30 cellular contexts compared by ENCODE assay signal in genomic region chr1:162966608-162967007, GRCh38.
"Had no signal": no experiment of that assay in that cellular context is flagged by ENCODE, and none has a peak within 500 bp of the region (broad histone marks: within the 10 kb centered on the region; RNA-seq: fewer than 3 reads in every experiment).

No MANE protein-coding gene starts in this region.

- H3K9me3 ChIP-seq: adrenal gland, body of pancreas had no signal

- ATAC-seq: activated CD8-positive, alpha-beta memory T cell treated with anti-CD3 and anti-CD28 coated beads, Interleukin-2, amount 10 ng/mL, durations not matched to agents 7 days and 5 days; activated CD8-positive, alpha-beta T cell treated with anti-CD3 and anti-CD28 coated beads, Interleukin-2, amount 10 ng/mL, durations not matched to agents 7 days and 5 days; activated naive CD4-positive, alpha-beta T cell treated with anti-CD3 and anti-CD28 coated beads, Interleukin-2, amount 50 U/mL, for 72 hours; activated T-helper 17 cell treated with anti-CD3 and anti-CD28 coated beads, Interleukin-2, amount 50 U/mL, for 72 hours; body of pancreas; T-helper 17 cell had no signal

- DNase-seq: activated B cell treated with CpG ODN at 0.5 μM for 24 hours; activated CD4-positive, alpha-beta memory T cell treated with anti-CD3 and anti-CD28 coated beads, Interleukin-2, amount 10 ng/mL, durations not matched to agents 7 days and 5 days; activated CD4-positive, alpha-beta T cell treated with anti-CD3 and anti-CD28 coated beads for 4 hours; activated CD4-positive, alpha-beta T cell treated with anti-CD3 and anti-CD28 coated beads, Interleukin-2, amount 10 ng/mL, durations not matched to agents 7 days and 5 days; activated CD4-positive, alpha-beta T cell treated with anti-CD3 and anti-CD28 coated beads, Interleukin-2, amount 50 U/mL, for 48 hours; activated CD4-positive, CD25-positive, alpha-beta regulatory T cell treated with anti-CD3 and anti-CD28 coated beads, Interleukin-2, amount 50 U/mL, for 72 hours; activated CD8-positive, alpha-beta memory T cell treated with anti-CD3 and anti-CD28 coated beads for 24 hours; activated CD8-positive, alpha-beta memory T cell treated with anti-CD3 and anti-CD28 coated beads, Interleukin-2, amount 10 ng/mL, durations not matched to agents 7 days and 5 days; activated CD8-positive, alpha-beta memory T cell treated with anti-CD3 and anti-CD28 coated beads, Interleukin-2, amount 50 U/mL, for 48 hours; activated CD8-positive, alpha-beta T cell treated with anti-CD3 and anti-CD28 coated beads, Interleukin-2, amount 10 ng/mL, durations not matched to agents 7 days and 5 days; activated effector memory CD4-positive, alpha-beta T cell treated with anti-CD3 and anti-CD28 coated beads, Interleukin-2, amount 50 U/mL, for 16 hours; activated gamma-delta T cell treated with Interleukin-2 at 50 U/mL for 16 hours; activated naive CD4-positive, alpha-beta T cell; activated naive CD4-positive, alpha-beta T cell treated with anti-CD3 and anti-CD28 coated beads for 36 hours; activated naive CD4-positive, alpha-beta T cell treated with anti-CD3 and anti-CD28 coated beads, Interleukin-2, amount 50 U/mL, for 16 hours; activated naive CD8-positive, alpha-beta T cell treated with anti-CD3 and anti-CD28 coated beads for 36 hours; activated T-cell treated with anti-CD3 and anti-CD28 coated beads, Interleukin-2, amount 50 U/mL, for 24 hours; activated T-cell treated with anti-CD3 and anti-CD28 coated beads, Interleukin-2, amount 50 U/mL, for 48 hours; adrenal gland; amniotic stem cell; aorta; body of pancreas; brain microvascular endothelial cell; central memory CD4-positive, alpha-beta T cell; T-helper 17 cell; T-helper 9 cell had no signal

- H3K36me3 ChIP-seq: adrenal gland, brain microvascular endothelial cell, breast epithelium had no signal

- H3K4me1 ChIP-seq: body of pancreas, breast epithelium had no signal

- H3K4me3 ChIP-seq: adrenal gland, body of pancreas, breast epithelium had no signal

- H3K27me3 ChIP-seq: adrenal gland, body of pancreas, brain microvascular endothelial cell, breast epithelium had no signal

- H3K27ac ChIP-seq: adrenal gland, body of pancreas, brain microvascular endothelial cell, breast epithelium, VCaP had no signal
